16 cellular contexts compared by ENCODE assay signal in genomic region chr5:56175028-56175427, GRCh38. TPM values are rescaled to one million over a fixed set of nuclear protein-coding genes. Genes with fewer than 3 reads are reported as not detected.
DNase-seq lines count a peak whose midpoint lies in the region; ATAC-seq and TF ChIP-seq lines count a peak whose summit lies in the region.
"Had no signal": no experiment of that assay in that cellular context is flagged by ENCODE, and none has a peak within 500 bp of the region (broad histone marks: within the 10 kb centered on the region; RNA-seq: fewer than 3 reads in every experiment).

No MANE protein-coding gene starts in this region.

- H3K27ac Mint-ChIP-seq in activated CD8-positive, alpha-beta T cell treated with anti-CD3 and anti-CD28 coated beads for 36 hours: no peak overlapping the region
- H3K27ac Mint-ChIP-seq in activated CD4-positive, alpha-beta T cell treated with anti-CD3 and anti-CD28 coated beads for 36 hours: no peak overlapping the region
- H3K27ac Mint-ChIP-seq: stimulated activated naive B cell treated with anti-CD40 and anti-IgM and Interleukin-4, amounts not matched to agents 10 μg/mL and 1 μg/mL and 100 μg/mL, for 72 hours had no signal

- H4K20me1 ChIP-seq in HCT116 (ENCODE audit: insufficient read depth): no peaks in the 10 kb centered on the region

- no peaks in the 10 kb centered on the region for H3K27me3 Mint-ChIP-seq in activated CD8-positive, alpha-beta T cell treated with anti-CD3 and anti-CD28 coated beads for 36 hours
- no peaks in the 10 kb centered on the region for H3K27me3 Mint-ChIP-seq in activated CD4-positive, alpha-beta T cell treated with anti-CD3 and anti-CD28 coated beads for 36 hours

- H2AFZ ChIP-seq in HCT116 (ENCODE audit: low read depth, low read length, poor library complexity, severe bottlenecking): peak overlapping the region; percentile 95

- H3K36me3 ChIP-seq in HCT116 (ENCODE audit: control insufficient read depth in 1 of 2, insufficient read depth in 2 of 2, low read length in 2 of 2): no peaks in the 10 kb centered on the region
- no peaks in the 10 kb centered on the region for H3K36me3 ChIP-seq in left lung
- H3K36me3 ChIP-seq in stomach smooth muscle (ENCODE audit: control insufficient read depth in 2 of 2, insufficient read depth in 2 of 2, low read length in 2 of 2): no peaks in the 10 kb centered on the region

- no peak overlapping the region for H3K4me3 Mint-ChIP-seq in activated CD8-positive, alpha-beta T cell treated with anti-CD3 and anti-CD28 coated beads for 36 hours
- H3K4me3 Mint-ChIP-seq in activated CD4-positive, alpha-beta T cell treated with anti-CD3 and anti-CD28 coated beads for 36 hours: no peak overlapping the region
- H3K4me3 Mint-ChIP-seq: stimulated activated naive B cell treated with anti-CD40 and anti-IgM and Interleukin-4, amounts not matched to agents 10 μg/mL and 1 μg/mL and 100 μg/mL, for 72 hours had no signal

- H3K79me2 ChIP-seq in HCT116 (ENCODE audit: insufficient read depth, low read length): no peaks in the 10 kb centered on the region

- RAD21 ChIA-PET in HCT116 (lab: Charles Lee; ENCODE audit: low non-redundant PET in 1 of 2, low total read pairs in 2 of 2, uncharacterized antibody in 2 of 2, unreplicated experiment in 2 of 2): no interaction called here

- CTCF ChIA-PET in HCT116 (lab: Charles Lee): no interaction called here
- CTCF ChIA-PET in activated CD8-positive, alpha-beta T cell treated with anti-CD3 and anti-CD28 coated beads for 36 hours (lab: Charles Lee): no interaction called here
- CTCF ChIA-PET in activated CD4-positive, alpha-beta T cell treated with anti-CD3 and anti-CD28 coated beads for 36 hours (lab: Charles Lee): no interaction called here

- no TSS peak for BruUV-seq in HCT116 (replicated peaks; lab: Mats Ljungman, UMichigan)

- ATAC-seq in HCT116: peak; percentile 30
- ATAC-seq in left lung: peak; percentile 25
- ATAC-seq in activated CD8-positive, alpha-beta T cell treated with anti-CD3 and anti-CD28 coated beads for 36 hours: no peak
- no peak for ATAC-seq in HG02678 (IDR thresholded peaks at IDR 0.05; ENCODE audit: unreplicated experiment)
- ATAC-seq in activated CD4-positive, alpha-beta T cell treated with anti-CD3 and anti-CD28 coated beads for 36 hours: no peak
- ATAC-seq: stimulated activated naive B cell treated with anti-CD40 and anti-IgM and Interleukin-4, amounts not matched to agents 10 μg/mL and 1 μg/mL and 100 μg/mL, for 72 hours had no signal

- peak overlapping the region; percentile 56 for H3K4me2 ChIP-seq in HCT116 (ENCODE audit: low read length)

- H3K9me3 ChIP-seq in HCT116 (ENCODE audit: control insufficient read depth in 1 of 2, insufficient read depth in 1 of 2, low read depth in 1 of 2, low read length in 2 of 2) (no peaks in the 10 kb centered on the region), left lung (no peaks in the 10 kb centered on the region), stomach smooth muscle (ENCODE audit: control insufficient read depth in 2 of 2, low read length in 2 of 2) (no peaks in the 10 kb centered on the region)

- TF ChIP-seq RAD21 in HCT116 (IDR thresholded peaks at IDR 0.05; ENCODE audit: low read depth): no peak

- no peaks in the 10 kb centered on the region for H3K9me3 Mint-ChIP-seq in activated CD8-positive, alpha-beta T cell treated with anti-CD3 and anti-CD28 coated beads for 36 hours
- no peaks in the 10 kb centered on the region for H3K9me3 Mint-ChIP-seq in activated CD4-positive, alpha-beta T cell treated with anti-CD3 and anti-CD28 coated beads for 36 hours (ENCODE audit: low read depth)
- H3K9me3 Mint-ChIP-seq: stimulated activated naive B cell treated with anti-CD40 and anti-IgM and Interleukin-4, amounts not matched to agents 10 μg/mL and 1 μg/mL and 100 μg/mL, for 72 hours had no signal

- no peaks in the 10 kb centered on the region for H3K36me3 Mint-ChIP-seq in activated CD8-positive, alpha-beta T cell treated with anti-CD3 and anti-CD28 coated beads for 36 hours (ENCODE audit: low read depth)
- H3K36me3 Mint-ChIP-seq in activated CD4-positive, alpha-beta T cell treated with anti-CD3 and anti-CD28 coated beads for 36 hours (ENCODE audit: low read depth): no peaks in the 10 kb centered on the region
- H3K36me3 Mint-ChIP-seq: stimulated activated naive B cell treated with anti-CD40 and anti-IgM and Interleukin-4, amounts not matched to agents 10 μg/mL and 1 μg/mL and 100 μg/mL, for 72 hours had no signal

- intact Hi-C loops in HCT116 (cut with micrococcal nuclease) (no loop called here), left lung (cut with DNase I) (no loop called here)
- intact Hi-C loops in activated CD8-positive, alpha-beta T cell treated with anti-CD3 and anti-CD28 coated beads for 36 hours (cut with micrococcal nuclease): no loop called here
- intact Hi-C loops in activated CD4-positive, alpha-beta T cell treated with anti-CD3 and anti-CD28 coated beads for 36 hours (cut with DNase I, micrococcal nuclease): no loop called here

- no peak overlapping the region for H3K4me3 ChIP-seq in HCT116 (replicated peaks in 1 of 2; ENCODE audit: low read depth in 1 of 2, low read length in 2 of 2)
- H3K4me3 ChIP-seq in left lung: no peak overlapping the region
- H3K4me3 ChIP-seq in stomach smooth muscle (ENCODE audit: low read length in 2 of 2): no peak overlapping the region

- H3K9ac ChIP-seq in HCT116 (ENCODE audit: low read length) (no peak overlapping the region), stomach smooth muscle (ENCODE audit: low read length in 2 of 2) (no peak overlapping the region)

- H3K9me2 ChIP-seq in HCT116 (ENCODE audit: insufficient read depth): no peaks in the 10 kb centered on the region

- H3K4me1 ChIP-seq in HCT116 (ENCODE audit: control insufficient read depth in 1 of 2, insufficient read depth in 2 of 2, low read length in 2 of 2): peaks cover 4 to 12% of the 10 kb centered on the region in 2 experiments; a peak in 3 of 4 replicates
- H3K4me1 ChIP-seq in left lung: peaks cover 17 to 67% of the 10 kb centered on the region in 2 donors
- H3K4me1 ChIP-seq in stomach smooth muscle (ENCODE audit: control insufficient read depth, insufficient read depth, low read length): peaks cover 8% of the 10 kb centered on the region

- DNase-seq in HCT116 (ENCODE audit: low read depth, low spot score) (no peak), NOMO-1 treated with dmso at 0.1 percent for 144 hours (lab: John Stamatoyannopoulos, UW; ENCODE audit: unreplicated experiment) (peak; percentile 28), left lung (no peak)
- no peak for DNase-seq in activated CD8-positive, alpha-beta T cell treated with anti-CD3 and anti-CD28 coated beads for 36 hours
- DNase-seq in activated CD4-positive, alpha-beta T cell treated with anti-CD3 and anti-CD28 coated beads for 36 hours: no peak
- DNase-seq: anterior cingulate cortex; DND-41; NCI-H1417 treated with DMSO at 0.1 percent for 48 hours; NCI-H345; stimulated activated naive B cell treated with anti-CD40 and anti-IgM and Interleukin-4, amounts not matched to agents 10 μg/mL and 1 μg/mL and 100 μg/mL, for 72 hours had no signal

- no peaks in the 10 kb centered on the region for H3K27me3 ChIP-seq in HCT116 (ENCODE audit: insufficient read depth, low read length)
- no peaks in the 10 kb centered on the region for H3K27me3 ChIP-seq in left lung
- no peaks in the 10 kb centered on the region for H3K27me3 ChIP-seq in stomach smooth muscle (ENCODE audit: control insufficient read depth in 1 of 2, insufficient read depth in 2 of 2, low read length in 2 of 2)

- peaks cover 9% of the 10 kb centered on the region for H3K4me1 Mint-ChIP-seq in activated CD8-positive, alpha-beta T cell treated with anti-CD3 and anti-CD28 coated beads for 36 hours (ENCODE audit: low read depth)
- H3K4me1 Mint-ChIP-seq in activated CD4-positive, alpha-beta T cell treated with anti-CD3 and anti-CD28 coated beads for 36 hours: peaks cover 31% of the 10 kb centered on the region

- H3K27ac ChIP-seq in HCT116 (ENCODE audit: low read depth, low read length) (no peak overlapping the region), left lung (peak overlapping the region; percentile 8 to 64), stomach smooth muscle (ENCODE audit: low read length) (peak overlapping the region; percentile 24)
- H3K27ac ChIP-seq: C4-2B had no signal

- no peak for TF ChIP-seq POLR2A in HCT116 (IDR thresholded peaks at IDR 0.05; ENCODE audit: borderline replicate concordance, extremely low read depth, insufficient read depth, insufficient read length)

- TF ChIP-seq CTCF in HCT116 (IDR thresholded peaks at IDR 0.05 in 2 of 3, conservative IDR thresholded peaks at IDR 0.05 in 1 of 3; ENCODE audit: borderline replicate concordance in 1 of 3, insufficient read depth in 1 of 3, low read depth in 2 of 3, low read length in 2 of 3): no peak
- no peak for TF ChIP-seq CTCF in left lung (IDR thresholded peaks at IDR 0.05)
- no peak for TF ChIP-seq CTCF in activated CD8-positive, alpha-beta T cell treated with anti-CD3 and anti-CD28 coated beads for 36 hours (IDR thresholded peaks at IDR 0.05)

- POLR2A ChIA-PET in HCT116 (lab: Charles Lee): no interaction called here
- POLR2A ChIA-PET in activated CD8-positive, alpha-beta T cell treated with anti-CD3 and anti-CD28 coated beads for 36 hours (lab: Charles Lee): no interaction called here
- POLR2A ChIA-PET in activated CD4-positive, alpha-beta T cell treated with anti-CD3 and anti-CD28 coated beads for 36 hours (lab: Charles Lee): no interaction called here

RNA-seq across cellular contexts. Expression of gene ANKRD55, which starts 58.1 kb away (rescaled TPM):
- total RNA-seq in HCT116 (2021; ENCODE audit: unreplicated experiment) (not detected), left lung (under 1 TPM; 0.20 to 0.94 TPM)
- not detected in 2 replicates for polyA plus RNA-seq in HCT116 (2012)
- total RNA-seq in activated CD8-positive, alpha-beta T cell treated with anti-CD3 and anti-CD28 coated beads for 36 hours: not detected
- 1 to 10 TPM; 3.7 to 5.7 TPM for total RNA-seq in activated CD4-positive, alpha-beta T cell treated with anti-CD3 and anti-CD28 coated beads for 36 hours
- total RNA-seq: H7, PC-3, skeletal muscle tissue had no signal

Comparison
In these comparisons a context has a peak if more than half of its experiments do, and no peak if none do; other contexts are left out.
1. ATAC-seq: peak in HCT116 (single experiment) and left lung (single experiment); none in activated CD8-positive, alpha-beta T cell treated with anti-CD3 and anti-CD28 coated beads for 36 hours (single experiment), HG02678 (single experiment) and activated CD4-positive, alpha-beta T cell treated with anti-CD3 and anti-CD28 coated beads for 36 hours (single experiment).